Comparison of ENCODE assay signal across 20 cellular contexts in the genomic region with DNA sequence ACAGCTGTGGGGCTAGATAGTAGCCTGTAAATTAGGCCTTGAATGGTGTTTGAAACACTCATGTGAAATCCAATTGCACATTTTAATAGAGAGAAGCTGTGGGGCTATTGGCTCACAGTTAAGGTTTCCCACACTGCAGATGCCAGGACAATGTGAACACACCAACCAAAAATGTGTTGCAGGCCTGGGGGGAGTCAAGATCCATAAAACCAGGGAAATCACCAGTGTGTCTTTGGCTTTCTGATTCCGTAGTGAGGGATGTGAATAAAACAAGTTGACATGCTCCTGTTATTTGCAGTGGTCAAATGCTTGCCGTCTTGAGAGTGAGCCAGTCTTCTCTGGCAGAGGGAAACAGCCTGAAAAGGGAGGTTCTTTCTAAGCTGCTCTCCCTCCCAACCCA.
"Had no signal": no experiment of that assay in that cellular context is flagged by ENCODE, and none has a peak within 500 bp of the region (broad histone marks: within the 10 kb centered on the region; RNA-seq: fewer than 3 reads in every experiment).

No MANE protein-coding gene starts in this region.

- H3K27me3 Mint-ChIP-seq: activated CD8-positive, alpha-beta T cell treated with anti-CD3 and anti-CD28 coated beads for 36 hours; activated T-helper 17 cell treated with anti-CD3 and anti-CD28 coated beads, Interleukin-2, amount 50 U/mL, for 72 hours had no signal

- H3K4me3 Mint-ChIP-seq: activated B cell treated with CpG ODN at 0.5 μM for 24 hours; activated CD8-positive, alpha-beta T cell treated with anti-CD3 and anti-CD28 coated beads for 36 hours; activated naive CD4-positive, alpha-beta T cell treated with anti-CD3 and anti-CD28 coated beads for 36 hours; activated T-helper 17 cell treated with anti-CD3 and anti-CD28 coated beads, Interleukin-2, amount 50 U/mL, for 72 hours; immature natural killer cell; naive thymus-derived CD8-positive, alpha-beta T cell; T-cell had no signal

- H3K27ac ChIP-seq: left ventricle myocardium inferior, tibial nerve, vagina had no signal

- ATAC-seq: activated CD8-positive, alpha-beta T cell treated with anti-CD3 and anti-CD28 coated beads for 36 hours; activated T-helper 17 cell treated with anti-CD3 and anti-CD28 coated beads, Interleukin-2, amount 50 U/mL, for 72 hours; esophagus mucosa; naive thymus-derived CD8-positive, alpha-beta T cell; T-cell had no signal

- H3K9me3 ChIP-seq: left ventricle myocardium inferior, tibial nerve, vagina had no signal

- H3K36me3 Mint-ChIP-seq: immature natural killer cell; naive thymus-derived CD8-positive, alpha-beta T cell; T-cell had no signal

- H3K4me1 Mint-ChIP-seq: activated B cell treated with CpG ODN at 0.5 μM for 24 hours; activated T-helper 17 cell treated with anti-CD3 and anti-CD28 coated beads, Interleukin-2, amount 50 U/mL, for 72 hours; immature natural killer cell; naive thymus-derived CD8-positive, alpha-beta T cell; T-cell had no signal

- DNase-seq: activated B cell treated with CpG ODN at 0.5 μM for 24 hours; activated CD4-positive, alpha-beta T cell treated with anti-CD3 and anti-CD28 coated beads for 4 hours; activated CD8-positive, alpha-beta T cell treated with anti-CD3 and anti-CD28 coated beads for 36 hours; activated naive CD4-positive, alpha-beta T cell treated with anti-CD3 and anti-CD28 coated beads for 36 hours; activated T-cell treated with anti-CD3 and anti-CD28 coated beads, Interleukin-2, amount 50 U/mL, for 1 hour; effector CD4-positive, alpha-beta T cell; immature natural killer cell; kidney glomerular epithelial cell; left ventricle myocardium inferior; mammary epithelial cell; naive thymus-derived CD8-positive, alpha-beta T cell; posterior cingulate gyrus; stimulated activated CD4-positive, alpha-beta T cell treated with anti-CD3 and anti-CD28 coated beads, Interleukin-2, amount 100 ng/mL, for 24 hours; stimulated activated naive CD4-positive, alpha-beta T cell treated with Interleukin-2 at 50 U/mL for 16 hours; T-cell; T-helper 9 cell had no signal

- H3K4me3 ChIP-seq: left ventricle myocardium inferior, tibial nerve, vagina had no signal

- H3K4me1 ChIP-seq: tibial nerve, vagina had no signal

- H3K9me3 Mint-ChIP-seq: activated B cell treated with CpG ODN at 0.5 μM for 24 hours; activated CD8-positive, alpha-beta T cell treated with anti-CD3 and anti-CD28 coated beads for 36 hours; activated naive CD4-positive, alpha-beta T cell treated with anti-CD3 and anti-CD28 coated beads for 36 hours; naive thymus-derived CD8-positive, alpha-beta T cell; T-cell had no signal

- H3K27ac Mint-ChIP-seq: activated B cell treated with CpG ODN at 0.5 μM for 24 hours; activated CD8-positive, alpha-beta T cell treated with anti-CD3 and anti-CD28 coated beads for 36 hours; activated naive CD4-positive, alpha-beta T cell treated with anti-CD3 and anti-CD28 coated beads for 36 hours; activated T-helper 17 cell treated with anti-CD3 and anti-CD28 coated beads, Interleukin-2, amount 50 U/mL, for 72 hours; immature natural killer cell; naive thymus-derived CD8-positive, alpha-beta T cell; T-cell had no signal

- H3K27me3 ChIP-seq: tibial nerve, vagina had no signal
